ENCODE assay signal across 8 cellular contexts in the genomic region with DNA sequence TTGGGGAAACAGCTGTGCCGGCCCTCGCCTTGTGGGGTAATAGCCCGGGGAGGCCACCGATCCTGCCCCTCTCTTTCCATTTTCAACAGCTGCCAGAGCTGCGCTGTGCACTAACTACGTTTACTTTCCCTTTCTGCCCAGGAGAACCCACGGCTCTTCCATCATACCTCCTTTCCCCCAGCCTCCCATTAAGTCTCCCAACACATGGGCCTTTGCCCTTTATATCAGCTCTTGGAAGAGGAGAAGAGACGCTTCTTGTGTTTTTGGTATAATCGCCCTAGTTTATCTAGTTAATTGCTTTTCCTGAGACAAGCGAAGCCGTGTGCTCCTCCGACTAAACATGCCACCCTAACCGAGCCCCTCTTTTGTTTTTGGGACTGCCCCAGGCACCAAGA. TPM values are rescaled to one million over a fixed set of nuclear protein-coding genes. Genes with fewer than 3 reads are reported as not detected.
DNase-seq lines count a peak whose midpoint lies in the region; TF ChIP-seq lines count a peak whose summit lies in the region.

No MANE protein-coding gene starts in this region.

- H3K4me3 Mint-ChIP-seq in activated naive CD8-positive, alpha-beta T cell treated with anti-CD3 and anti-CD28 coated beads for 36 hours, result peak overlapping the region; percentile 96

- H3K27ac Mint-ChIP-seq in activated naive CD8-positive, alpha-beta T cell treated with anti-CD3 and anti-CD28 coated beads for 36 hours, result peak overlapping the region; percentile 95

- H3K27me3 Mint-ChIP-seq in activated naive CD8-positive, alpha-beta T cell treated with anti-CD3 and anti-CD28 coated beads for 36 hours, result no peaks in the 10 kb centered on the region

- peaks cover 32% of the 10 kb centered on the region for H3K36me3 Mint-ChIP-seq in activated naive CD8-positive, alpha-beta T cell treated with anti-CD3 and anti-CD28 coated beads for 36 hours

- H3K4me3 ChIP-seq in HL-60 (replicated peaks; ENCODE audit: insufficient read depth, low read length), result peak overlapping the region; percentile 85

- peak overlapping the region; percentile 81 for H3K27ac ChIP-seq in HL-60 (replicated peaks)
- H3K27ac ChIP-seq in temporal lobe (ENCODE audit: low read depth, low read length), result peak overlapping the region; percentile 98

- no peaks in the 10 kb centered on the region for H3K27me3 ChIP-seq in HL-60 (ENCODE audit: insufficient read depth, poor library complexity, severe bottlenecking)

- DNase-seq in NCI-H2029 treated with DMSO at 0.1 percent for 48 hours (lab: John Stamatoyannopoulos, UW) (peak; percentile 30), NCI-H2029 (lab: John Stamatoyannopoulos, UW) (no peak), HL-60 (ENCODE audit: low read depth in 1 of 2, low spot score in 1 of 2) (no peak), kidney glomerular epithelial cell (lab: John Stamatoyannopoulos, UW) (peak; percentile 29), Ammon's horn (ENCODE audit: low spot score) (no peak)
- no peak for DNase-seq in activated naive CD8-positive, alpha-beta T cell treated with anti-CD3 and anti-CD28 coated beads for 36 hours
- no peak for DNase-seq in activated CD4-positive, CD25-positive, alpha-beta regulatory T cell treated with anti-CD3 and anti-CD28 coated beads, Interleukin-2, amount 50 U/mL, for 72 hours

- H3K4me1 Mint-ChIP-seq in activated naive CD8-positive, alpha-beta T cell treated with anti-CD3 and anti-CD28 coated beads for 36 hours, result peaks cover 28% of the 10 kb centered on the region

- no peak for TF ChIP-seq CTCF in HL-60 (IDR thresholded peaks at IDR 0.05; ENCODE audit: insufficient read depth, low read length)

- no peaks in the 10 kb centered on the region for H3K9me3 Mint-ChIP-seq in activated naive CD8-positive, alpha-beta T cell treated with anti-CD3 and anti-CD28 coated beads for 36 hours

RNA-seq across cellular contexts. Expression of gene UBR2, which starts 0.7 kb away (rescaled TPM):
- total RNA-seq in activated naive CD8-positive, alpha-beta T cell treated with anti-CD3 and anti-CD28 coated beads for 36 hours, result 10 to 100 TPM; 18.7 to 19.5 TPM
- total RNA-seq in temporal lobe, result 30.0 TPM

Comparison
In these comparisons a context has a peak if more than half of its experiments do, and no peak if none do; other contexts are left out.
1. DNase-seq: peak in NCI-H2029 treated with DMSO at 0.1 percent for 48 hours (single experiment) and kidney glomerular epithelial cell (single experiment); none in NCI-H2029 (single experiment), HL-60 (0 of 2), activated naive CD8-positive, alpha-beta T cell treated with anti-CD3 and anti-CD28 coated beads for 36 hours (single experiment), activated CD4-positive, CD25-positive, alpha-beta regulatory T cell treated with anti-CD3 and anti-CD28 coated beads, Interleukin-2, amount 50 U/mL, for 72 hours (single experiment) and Ammon's horn (single experiment).